9 cellular contexts compared by ENCODE assay signal in the genomic region with DNA sequence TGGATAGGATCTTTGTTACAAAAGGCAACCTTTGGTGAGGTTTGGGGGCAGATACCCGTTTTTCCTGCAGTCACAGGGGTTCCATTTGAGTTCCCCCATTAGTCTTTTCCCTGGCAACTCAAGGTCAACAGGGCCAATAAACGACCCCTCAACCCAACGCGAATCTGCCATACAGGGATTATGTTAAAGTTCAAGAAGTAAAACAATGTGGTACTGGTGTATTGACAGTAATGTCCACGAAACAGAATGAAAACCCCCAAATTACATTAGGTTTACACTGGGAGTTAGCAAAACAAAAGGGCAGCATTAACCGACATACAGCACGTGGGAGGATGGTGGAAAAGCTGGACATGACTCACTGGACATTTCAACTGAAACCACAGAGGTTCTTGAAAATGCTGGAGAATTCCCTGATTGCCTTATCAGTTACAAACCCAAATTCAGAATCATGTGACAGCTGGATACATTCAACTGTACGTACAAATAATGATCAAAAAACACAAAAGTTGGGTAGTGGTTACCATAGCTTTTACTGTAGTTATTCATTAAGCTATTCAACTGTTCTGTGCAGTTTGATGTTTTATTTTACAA. TPM values are rescaled to one million over a fixed set of nuclear protein-coding genes. Genes with fewer than 3 reads are reported as not detected.
DNase-seq lines count a peak whose midpoint lies in the region; ATAC-seq and TF ChIP-seq lines count a peak whose summit lies in the region.
"Had no signal": no experiment of that assay in that cellular context is flagged by ENCODE, and none has a peak within 500 bp of the region (broad histone marks: within the 10 kb centered on the region; RNA-seq: fewer than 3 reads in every experiment).

No MANE protein-coding gene starts in this region.

- H3K18ac ChIP-seq in mesendoderm (ENCODE audit: low read length), result no peak overlapping the region

- TF ChIP-seq CTCF in AG09319 (IDR thresholded peaks at IDR 0.05; ENCODE audit: low read depth, low read length), result no peak
- TF ChIP-seq CTCF in chondrocyte (IDR thresholded peaks at IDR 0.05), result no peak

- no peak overlapping the region for H3K23ac ChIP-seq in mesendoderm (ENCODE audit: low read length)

- no peaks in the 10 kb centered on the region for H3K9me3 ChIP-seq in HUES64 (ENCODE audit: insufficient read depth, low read depth, low read length)

- H4K5ac ChIP-seq in mesendoderm (ENCODE audit: low read length), result no peak overlapping the region

- DNase-seq in AG09319 (ENCODE audit: extremely low read depth, low read depth) (peak; percentile 12), chondrocyte (ENCODE audit: low spot score) (no peak), mesendoderm (no peak), NCI-H1092 treated with DMSO at 0.1 percent for 48 hours (lab: John Stamatoyannopoulos, UW) (no peak), NCI-H2029 (lab: John Stamatoyannopoulos, UW) (no peak)
- DNase-seq in stimulated activated naive CD8-positive, alpha-beta T cell treated with anti-CD3 and anti-CD28 coated beads, Interleukin-15, amount 100 ng/mL, for 72 hours, result no peak
- DNase-seq: GDM1 had no signal

- H3K4me3 ChIP-seq in HUES64 (ENCODE audit: low read length) (peak overlapping the region; percentile 80), mesendoderm (ENCODE audit: low read length) (no peak overlapping the region)

- whole genome bisulfite sequencing in HUES64, result 67% methylated on average over 5 of the region's 8 CpGs
- no CpG with 5 or more reads among the region's 8 CpGs for WGBS in mesendoderm (ENCODE audit: extremely low coverage, insufficient coverage, low lambda C conversion rate)

- H3K9ac ChIP-seq in HUES64 (ENCODE audit: low read depth, low read length) (peak overlapping the region; percentile 45; the same call in 1 of the 2 replicates), mesendoderm (ENCODE audit: low read length) (peak overlapping the region; percentile 25)

- H3K27me3 ChIP-seq in HUES64 (ENCODE audit: insufficient read depth, low read length) (no peaks in the 10 kb centered on the region), mesendoderm (ENCODE audit: insufficient read depth, low read length, poor library complexity) (no peaks in the 10 kb centered on the region)

- no peak overlapping the region for H2BK120ac ChIP-seq in mesendoderm (ENCODE audit: low read depth, low read length)

- H3K4me1 ChIP-seq in HUES64 (ENCODE audit: insufficient read depth, low read length) (peaks cover 7% of the 10 kb centered on the region), mesendoderm (ENCODE audit: control insufficient read depth, low read depth, low read length) (no peaks in the 10 kb centered on the region)

- H4K8ac ChIP-seq in mesendoderm (ENCODE audit: low read depth, low read length), result no peak overlapping the region

- H3K56ac ChIP-seq in mesendoderm (ENCODE audit: low read length), result peak overlapping the region; percentile 35

- H3K27me3 Mint-ChIP-seq in chondrocyte (ENCODE audit: low read depth), result no peaks in the 10 kb centered on the region
- no peaks in the 10 kb centered on the region for H3K27me3 Mint-ChIP-seq in stimulated activated naive CD8-positive, alpha-beta T cell treated with anti-CD3 and anti-CD28 coated beads, Interleukin-15, amount 100 ng/mL, for 72 hours

- H3K4me1 Mint-ChIP-seq in chondrocyte (ENCODE audit: low read depth), result peaks cover 29% of the 10 kb centered on the region
- peaks cover 31% of the 10 kb centered on the region for H3K4me1 Mint-ChIP-seq in stimulated activated naive CD8-positive, alpha-beta T cell treated with anti-CD3 and anti-CD28 coated beads, Interleukin-15, amount 100 ng/mL, for 72 hours

- no peak overlapping the region for H2BK5ac ChIP-seq in mesendoderm (ENCODE audit: low read length)

- H3K9me3 Mint-ChIP-seq in chondrocyte (ENCODE audit: low read depth), result peaks cover 4% of the 10 kb centered on the region
- H3K9me3 Mint-ChIP-seq in stimulated activated naive CD8-positive, alpha-beta T cell treated with anti-CD3 and anti-CD28 coated beads, Interleukin-15, amount 100 ng/mL, for 72 hours, result no peaks in the 10 kb centered on the region

- peak overlapping the region; percentile 88 for H3K27ac Mint-ChIP-seq in chondrocyte (ENCODE audit: unreplicated experiment)
- H3K27ac Mint-ChIP-seq in stimulated activated naive CD8-positive, alpha-beta T cell treated with anti-CD3 and anti-CD28 coated beads, Interleukin-15, amount 100 ng/mL, for 72 hours, result no peak overlapping the region

- H2AK5ac ChIP-seq in mesendoderm (ENCODE audit: low read length), result no peak overlapping the region

- H3K36me3 Mint-ChIP-seq in chondrocyte (ENCODE audit: low read depth), result peaks cover 14% of the 10 kb centered on the region

- no peak overlapping the region for H3K4ac ChIP-seq in mesendoderm (ENCODE audit: low read depth, low read length)

- H3K36me3 ChIP-seq in HUES64 (ENCODE audit: insufficient read depth, low read length) (peaks cover 22% of the 10 kb centered on the region), mesendoderm (ENCODE audit: control insufficient read depth, insufficient read depth, low read length) (peaks cover 2% of the 10 kb centered on the region)

- H3K4me3 Mint-ChIP-seq in chondrocyte (ENCODE audit: unreplicated experiment), result peak overlapping the region; percentile 75
- no peak overlapping the region for H3K4me3 Mint-ChIP-seq in stimulated activated naive CD8-positive, alpha-beta T cell treated with anti-CD3 and anti-CD28 coated beads, Interleukin-15, amount 100 ng/mL, for 72 hours

- H3K4me2 ChIP-seq in mesendoderm (ENCODE audit: low read length), result peak overlapping the region; percentile 20

- ATAC-seq in GM21737 (IDR thresholded peaks at IDR 0.05; ENCODE audit: unreplicated experiment), result no peak
- no peak for ATAC-seq in stimulated activated naive CD8-positive, alpha-beta T cell treated with anti-CD3 and anti-CD28 coated beads, Interleukin-15, amount 100 ng/mL, for 72 hours

- H3K27ac ChIP-seq in HUES64 (ENCODE audit: low read depth, low read length) (no peak overlapping the region), mesendoderm (ENCODE audit: low read depth, low read length) (no peak overlapping the region)

- H3K79me2 ChIP-seq in mesendoderm (ENCODE audit: control insufficient read depth, insufficient read depth, low read length), result peaks cover 2% of the 10 kb centered on the region

- no peak overlapping the region for H2BK15ac ChIP-seq in mesendoderm (replicated peaks; ENCODE audit: low read depth)

- H3K79me1 ChIP-seq in mesendoderm (ENCODE audit: low read length), result peaks cover 3% of the 10 kb centered on the region

RNA-seq across cellular contexts. Expression of gene IMP4, which starts 4.9 kb away (rescaled TPM):
- 70.9 TPM for polyA plus RNA-seq in HUES64 (2013, experiment 1 of 2)
- polyA plus RNA-seq in HUES64 (2013, experiment 2 of 2), result 74.4 TPM
- total RNA-seq in chondrocyte, result 43.5 to 50.1 TPM (median 48.4 TPM) in 3 replicates
- 106 TPM for polyA plus RNA-seq in mesendoderm (2013, experiment 1 of 2)
- 114 TPM for polyA plus RNA-seq in mesendoderm (2013, experiment 2 of 2)

RNA-seq across cellular contexts. Expression of gene PTPN18, which starts 18.0 kb away (rescaled TPM):
- polyA plus RNA-seq in HUES64 (2013, experiment 1 of 2), result 5.7 TPM
- 9.7 TPM for polyA plus RNA-seq in HUES64 (2013, experiment 2 of 2)
- 24.0 to 31.9 TPM (median 26.0 TPM) in 3 replicates for total RNA-seq in chondrocyte
- 9.1 TPM for polyA plus RNA-seq in mesendoderm (2013, experiment 1 of 2)
- polyA plus RNA-seq in mesendoderm (2013, experiment 2 of 2), result 9.1 TPM
